In the genomic region with DNA sequence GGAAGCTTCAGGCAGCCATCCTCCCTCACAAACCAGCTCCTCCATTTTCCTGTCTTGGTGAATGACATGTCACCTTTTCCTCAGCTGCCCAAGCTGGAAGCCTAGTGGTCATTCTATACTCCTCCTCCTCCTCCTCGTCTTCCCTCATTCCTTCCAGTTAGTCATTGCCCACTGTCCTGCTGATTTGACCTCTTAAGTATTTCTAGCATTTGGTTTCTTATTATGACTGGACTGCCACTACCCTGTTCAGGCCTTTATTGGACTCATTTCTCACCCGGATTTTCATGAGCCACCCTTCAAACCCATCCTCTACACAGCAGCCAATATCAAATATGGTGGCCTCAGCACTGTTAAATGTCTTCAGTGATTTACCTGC, we compare ENCODE assay signal across 11 cellular contexts. TPM values are rescaled to one million over a fixed set of nuclear protein-coding genes. Genes with fewer than 3 reads are reported as not detected.
A peak's percentile ranks its signal among the peaks of the same experiment; 100 is the strongest.
DNase-seq lines count a peak whose midpoint lies in the region; ATAC-seq, FAIRE-seq and TF ChIP-seq lines count a peak whose summit lies in the region.
"Had no signal": no experiment of that assay in that cellular context is flagged by ENCODE, and none has a peak within 500 bp of the region (broad histone marks: within the 10 kb centered on the region; RNA-seq: fewer than 3 reads in every experiment).

No MANE protein-coding gene starts in this region.

- H3K27ac ChIP-seq in PC-9, result peak overlapping the region; percentile 54

- TF ChIP-seq CTCF in AG10803 (conservative IDR thresholded peaks at IDR 0.05; ENCODE audit: low read length) (no peak; the same call in 1 of the 2 replicates), PC-9 (conservative IDR thresholded peaks at IDR 0.05) (no peak), fibroblast of pulmonary artery (IDR thresholded peaks at IDR 0.05; ENCODE audit: low read length, missing control alignments) (no peak)

- H3K4me1 ChIP-seq in PC-9 (replicated peaks; ENCODE audit: insufficient read depth), result peaks cover 35% of the 10 kb centered on the region

- no peaks in the 10 kb centered on the region; the same call in 1 of the 2 replicates for H3K9me3 ChIP-seq in PC-9 (ENCODE audit: insufficient read depth, low read depth)
- H3K9me3 ChIP-seq: upper lobe of left lung had no signal

- peaks cover 24% of the 10 kb centered on the region; the same call in 1 of the 2 replicates for H3F3A ChIP-seq in PC-9 (ENCODE audit: insufficient read depth, low read depth)

- POLR2A ChIA-PET in PC-9 (lab: Charles Lee; ENCODE audit: unreplicated experiment), result no interaction called here

- intact Hi-C loops in PC-9 (cut with micrococcal nuclease; ENCODE audit: unreplicated experiment), result no loop called here

- H3K4me2 ChIP-seq in PC-9, result peak overlapping the region; percentile 54

- no peaks in the 10 kb centered on the region for H3K79me2 ChIP-seq in PC-9 (ENCODE audit: low read depth)

- ATAC-seq in HG03095 (IDR thresholded peaks at IDR 0.05; ENCODE audit: unreplicated experiment), result no peak
- ATAC-seq: WTC11 had no signal

- no TSS peak for BruUV-seq in PC-9 (replicated peaks; lab: Mats Ljungman, UMichigan)

- peak; percentile 69 for DNase-seq in AG10803 (ENCODE audit: low read depth)
- no peak for DNase-seq in GM19239 (ENCODE audit: insufficient read length, low spot score)
- DNase-seq in PC-9, result no peak
- DNase-seq in fibroblast of pulmonary artery (ENCODE audit: low read depth), result peak; percentile 30
- no peak for DNase-seq in anterior cingulate cortex (lab: John Stamatoyannopoulos, UW)
- no peak for DNase-seq in HUDEP-2 (lab: John Stamatoyannopoulos, UW; ENCODE audit: unreplicated experiment in 76 of 76)
- DNase-seq in central memory CD4-positive, alpha-beta T cell, result no peak
- DNase-seq: left cardiac atrium, upper lobe of left lung had no signal

- no peak overlapping the region for H3K4me3 ChIP-seq in AG10803 (ENCODE audit: low read length)
- no peak overlapping the region for H3K4me3 ChIP-seq in PC-9
- H3K4me3 ChIP-seq in fibroblast of pulmonary artery (replicated peaks; ENCODE audit: low read depth, low read length), result no peak overlapping the region
- H3K4me3 ChIP-seq: upper lobe of left lung had no signal

- no peaks in the 10 kb centered on the region for H4K20me1 ChIP-seq in PC-9 (ENCODE audit: insufficient read depth)

- CTCF ChIA-PET in PC-9 (lab: Charles Lee), result interaction anchor here (0.9 kb wide), 1 partner anchor 24 kb away, joined by 3 read pairs; no protein-coding TSS in a partner anchor

- H3K9me2 ChIP-seq in PC-9 (ENCODE audit: insufficient read depth), result no peaks in the 10 kb centered on the region

- no peaks in the 10 kb centered on the region for H3K27me3 ChIP-seq in PC-9 (ENCODE audit: insufficient read depth, low read depth)
- H3K27me3 ChIP-seq: upper lobe of left lung had no signal

- H3K36me3 ChIP-seq in PC-9 (ENCODE audit: low read depth), result no peaks in the 10 kb centered on the region
- H3K36me3 ChIP-seq: upper lobe of left lung had no signal

- peak; percentile 61 for FAIRE-seq in GM19239 (lab: Jason Lieb, UNC)

- no peak overlapping the region for H2AFZ ChIP-seq in PC-9

RNA-seq across cellular contexts. Expression of a gene that starts 21.9 kb away (rescaled TPM):
- 33.5 and 37.7 TPM in 2 replicates for total RNA-seq in PC-9 (2021)

Comparison
In these comparisons a context has a peak if more than half of its experiments do, and no peak if none do; other contexts are left out.
1. DNase-seq: peak in AG10803 (single experiment) and fibroblast of pulmonary artery (single experiment); none in GM19239 (single experiment), PC-9 (0 of 2), anterior cingulate cortex (0 of 58), HUDEP-2 (0 of 76) and central memory CD4-positive, alpha-beta T cell (single experiment).